In the genomic region with DNA sequence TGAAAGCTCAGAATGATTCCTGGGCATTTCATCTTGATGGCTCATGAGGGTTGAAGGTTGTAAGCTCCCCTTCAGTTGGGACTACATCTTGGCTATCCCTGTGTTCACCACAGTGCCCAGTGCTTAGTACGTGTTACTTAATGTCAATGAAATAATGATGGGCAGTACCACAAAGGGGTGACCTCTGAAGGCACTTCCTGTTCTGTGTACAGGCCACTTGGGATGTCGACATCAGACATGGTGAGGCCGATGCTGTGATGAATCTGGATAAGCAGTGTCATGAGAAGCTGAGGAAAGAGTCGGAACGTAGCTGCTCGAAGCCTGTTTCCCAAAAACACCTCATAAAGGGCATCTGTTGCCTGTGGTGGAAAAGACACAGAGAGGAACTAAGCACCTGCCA, we compare ENCODE assay signal across 11 cellular contexts.
"Had no signal": no experiment of that assay in that cellular context is flagged by ENCODE, and none has a peak within 500 bp of the region (broad histone marks: within the 10 kb centered on the region; RNA-seq: fewer than 3 reads in every experiment).

No MANE protein-coding gene starts in this region.

- H3K9me3 ChIP-seq: tibial artery had no signal

- H3K4me2 ChIP-seq: hepatocyte, smooth muscle cell had no signal

- H2AFZ ChIP-seq: hepatocyte had no signal

- H3K4me3 ChIP-seq: hepatocyte, smooth muscle cell, tibial artery had no signal

- H3K27ac ChIP-seq: brain microvascular endothelial cell, hepatocyte, tibial artery had no signal

- DNase-seq: activated CD4-positive, alpha-beta T cell treated with anti-CD3 and anti-CD28 coated beads, Interleukin-2, amount 50 U/mL, for 48 hours; activated CD8-positive, alpha-beta memory T cell treated with anti-CD3 and anti-CD28 coated beads, Interleukin-2, amount 10 ng/mL, durations not matched to agents 7 days and 5 days; activated gamma-delta T cell; activated T-cell treated with anti-CD3 and anti-CD28 coated beads, Interleukin-2, amount 50 U/mL, for 4 hours; brain microvascular endothelial cell; dermis blood vessel endothelial cell; tibial artery had no signal

- H3K36me3 ChIP-seq: brain microvascular endothelial cell had no signal

- H3K27me3 ChIP-seq: brain microvascular endothelial cell, hepatocyte, tibial artery had no signal

- ATAC-seq: activated CD4-positive, CD25-positive, alpha-beta regulatory T cell treated with anti-CD3 and anti-CD28 coated beads, Interleukin-2, amount 50 U/mL, for 24 hours; activated CD8-positive, alpha-beta memory T cell treated with anti-CD3 and anti-CD28 coated beads, Interleukin-2, amount 10 ng/mL, durations not matched to agents 7 days and 5 days; activated T-cell treated with anti-CD3 and anti-CD28 coated beads, Interleukin-2, amount 50 U/mL, for 4 hours; stimulated activated effector memory CD8-positive, alpha-beta T cell treated with anti-CD3 and anti-CD28 coated beads, Interleukin-12 subunit alpha, Interleukin-12 subunit beta, amount 100 ng/mL, for 72 hours had no signal

- H3K4me1 ChIP-seq: tibial artery had no signal

- H3K79me2 ChIP-seq: hepatocyte had no signal
